In genomic region chr6:155778336-155778735, GRCh38 we compare ENCODE assay signal across 16 cellular contexts.
"Had no signal": no experiment of that assay in that cellular context is flagged by ENCODE, and none has a peak within 500 bp of the region (broad histone marks: within the 10 kb centered on the region; RNA-seq: fewer than 3 reads in every experiment).

No MANE protein-coding gene starts in this region.

- H3K4me3 ChIP-seq: thoracic aorta, transverse colon had no signal

- DNase-seq: cerebellar nuclear complex; erythroblast; foreskin melanocyte; head of caudate nucleus; hippocampal formation; mammary epithelial cell; naive thymus-derived CD4-positive, alpha-beta T cell; nephron progenitor cell; right cardiac atrium; stimulated activated CD4-positive, alpha-beta T cell treated with anti-CD3 and anti-CD28 coated beads, Interleukin-1b, Interleukin-23, amount 100 ng/mL, for 48 hours; stimulated activated CD4-positive, alpha-beta T cell treated with anti-CD3 and anti-CD28 coated beads, Interleukin-4, amount 100 ng/mL, for 24 hours; stimulated activated naive B cell treated with anti-CD40 and anti-IgM and Interleukin-4, amounts not matched to agents 10 μg/mL and 1 μg/mL and 100 μg/mL, for 72 hours; stimulated activated naive CD8-positive, alpha-beta T cell treated with anti-CD3 and anti-CD28 coated beads, Interleukin-15, amount 100 ng/mL, for 72 hours; transverse colon had no signal

- H3K27me3 ChIP-seq: transverse colon had no signal

- H3K36me3 ChIP-seq: thoracic aorta, transverse colon had no signal

- ATAC-seq: left lobe of liver; naive thymus-derived CD4-positive, alpha-beta T cell; right cardiac atrium; stimulated activated naive B cell treated with anti-CD40 and anti-IgM and Interleukin-4, amounts not matched to agents 10 μg/mL and 1 μg/mL and 100 μg/mL, for 72 hours; stimulated activated naive CD8-positive, alpha-beta T cell treated with anti-CD3 and anti-CD28 coated beads, Interleukin-15, amount 100 ng/mL, for 72 hours had no signal

- H3K9me3 ChIP-seq: thoracic aorta had no signal

- H3K27ac ChIP-seq: thoracic aorta, transverse colon had no signal
